13 cellular contexts compared by ENCODE assay signal in the genomic region with DNA sequence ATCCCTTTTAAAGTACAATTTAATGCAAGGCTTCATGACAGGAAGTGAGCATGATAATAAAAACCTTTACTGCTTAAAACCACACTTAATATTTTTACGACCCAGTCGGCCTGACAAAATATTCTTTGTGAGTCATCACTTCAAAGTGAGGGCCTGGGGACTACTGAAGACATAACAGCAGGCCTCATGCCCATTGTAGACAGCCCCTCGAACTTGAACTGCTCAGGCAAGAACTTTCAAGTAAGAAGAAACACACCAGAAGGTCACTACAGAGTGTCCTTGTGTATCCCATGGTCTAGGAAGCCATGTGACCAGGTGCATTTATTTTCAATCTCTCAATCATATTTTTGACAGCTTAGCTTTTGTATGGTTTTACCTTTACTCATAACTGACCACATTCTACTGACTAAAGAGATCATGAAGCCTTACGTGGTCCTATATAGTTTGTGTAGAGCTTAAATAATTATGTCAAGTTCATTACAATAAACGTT.
A peak's percentile ranks its signal among the peaks of the same experiment; 100 is the strongest.
DNase-seq lines count a peak whose midpoint lies in the region; ATAC-seq, FAIRE-seq and TF ChIP-seq lines count a peak whose summit lies in the region.
"Had no signal": no experiment of that assay in that cellular context is flagged by ENCODE, and none has a peak within 500 bp of the region (broad histone marks: within the 10 kb centered on the region; RNA-seq: fewer than 3 reads in every experiment).

No MANE protein-coding gene starts in this region.

- ATAC-seq in right lobe of liver: no peak
- ATAC-seq: HepG2 had no signal

- peaks cover 2% of the 10 kb centered on the region for H3K9me3 Mint-ChIP-seq in astrocyte (ENCODE audit: unreplicated experiment)
- H3K9me3 Mint-ChIP-seq: CD8-positive, alpha-beta memory T cell; dendritic cell treated with granulocyte-macrophage colony-stimulating factor and Interleukin-4, amounts not matched to agents 40 ng/mL and 50 ng/mL, for 4 days had no signal

- H3K4me3 Mint-ChIP-seq in astrocyte (ENCODE audit: unreplicated experiment): no peak overlapping the region
- H3K4me3 Mint-ChIP-seq: CD8-positive, alpha-beta memory T cell; dendritic cell treated with granulocyte-macrophage colony-stimulating factor and Interleukin-4, amounts not matched to agents 40 ng/mL and 50 ng/mL, for 4 days had no signal

- H3K4me2 ChIP-seq in astrocyte (ENCODE audit: low read length): peak overlapping the region; percentile 0

- H4K20me1 ChIP-seq in astrocyte (ENCODE audit: insufficient read depth, low read length): no peaks in the 10 kb centered on the region

- H3K4me1 ChIP-seq in astrocyte (ENCODE audit: insufficient read depth, low read length): no peaks in the 10 kb centered on the region
- H3K4me1 ChIP-seq in right lobe of liver: no peaks in the 10 kb centered on the region

- H3K27me3 Mint-ChIP-seq in astrocyte (ENCODE audit: low read depth, unreplicated experiment): no peaks in the 10 kb centered on the region
- H3K27me3 Mint-ChIP-seq: dendritic cell treated with granulocyte-macrophage colony-stimulating factor and Interleukin-4, amounts not matched to agents 40 ng/mL and 50 ng/mL, for 4 days had no signal

- no peaks in the 10 kb centered on the region for H3K27me3 ChIP-seq in astrocyte (ENCODE audit: insufficient read depth, low read length)
- no peaks in the 10 kb centered on the region for H3K27me3 ChIP-seq in right lobe of liver

- no peak overlapping the region for H3K27ac ChIP-seq in astrocyte (ENCODE audit: low read depth, low read length)
- H3K27ac ChIP-seq in right lobe of liver: no peak overlapping the region

- intact Hi-C loops in right lobe of liver (cut with DNase I): no loop called here

- H3K9me3 ChIP-seq in astrocyte (ENCODE audit: insufficient read depth, low read depth, low read length) (no peaks in the 10 kb centered on the region), right lobe of liver (no peaks in the 10 kb centered on the region)

- TF ChIP-seq POLR2A in right lobe of liver (IDR thresholded peaks at IDR 0.05): no peak

- H3K36me3 ChIP-seq in astrocyte (ENCODE audit: insufficient read depth, low read length) (no peaks in the 10 kb centered on the region), right lobe of liver (no peaks in the 10 kb centered on the region)

- peaks cover 30% of the 10 kb centered on the region for H3K4me1 Mint-ChIP-seq in astrocyte (ENCODE audit: low read depth, unreplicated experiment)
- H3K4me1 Mint-ChIP-seq: CD8-positive, alpha-beta memory T cell had no signal

- in situ Hi-C loops in G401 (cut with HindIII; ENCODE audit: low sequenced_read_pairs): no loop called here

- no peaks in the 10 kb centered on the region for H3K36me3 Mint-ChIP-seq in astrocyte (ENCODE audit: low read depth, unreplicated experiment)
- H3K36me3 Mint-ChIP-seq: CD8-positive, alpha-beta memory T cell had no signal

- no peak overlapping the region for H3K4me3 ChIP-seq in astrocyte (ENCODE audit: insufficient read depth, low read depth, low read length)
- no peak overlapping the region for H3K4me3 ChIP-seq in right lobe of liver

- TF ChIP-seq CTCF in astrocyte (IDR thresholded peaks at IDR 0.05; ENCODE audit: insufficient read depth, low read depth, low read length) (no peak), right lobe of liver (IDR thresholded peaks at IDR 0.05) (no peak)

- WGBS in right lobe of liver (ENCODE audit: insufficient coverage, low coverage, low lambda C conversion rate, missing lambda C conversion rate): 37% methylated on average over 5 of the region's 5 CpGs

- no peaks in the 10 kb centered on the region for H3K79me2 ChIP-seq in astrocyte (ENCODE audit: insufficient read depth, low read length)

- H3K9ac ChIP-seq in astrocyte (ENCODE audit: low read length): no peak overlapping the region

- DNase-seq in EL (peak; percentile 56), LHCN-M2 (ENCODE audit: low read depth) (peak; percentile 24), astrocyte (ENCODE audit: low read depth) (peak; percentile 55), renal cortical epithelial cell (ENCODE audit: low read depth) (peak; percentile 18), right lobe of liver (no peak), G401 (ENCODE audit: low spot score) (no peak), SKM-1 treated with dmso at 0.1 percent for 144 hours (lab: John Stamatoyannopoulos, UW; ENCODE audit: unreplicated experiment) (no peak)
- DNase-seq: activated CD4-positive, alpha-beta T cell treated with anti-CD3 and anti-CD28 coated beads for 1 hour; CD8-positive, alpha-beta memory T cell; mesendoderm; NCI-H1930 had no signal

- peak overlapping the region; percentile 21 for H3K27ac Mint-ChIP-seq in astrocyte (ENCODE audit: unreplicated experiment)
- H3K27ac Mint-ChIP-seq: dendritic cell treated with granulocyte-macrophage colony-stimulating factor and Interleukin-4, amounts not matched to agents 40 ng/mL and 50 ng/mL, for 4 days had no signal

- no peak overlapping the region for H2AFZ ChIP-seq in astrocyte (ENCODE audit: low read depth, low read length)

- no peak for FAIRE-seq in astrocyte (lab: Jason Lieb, UNC)
- FAIRE-seq: HepG2 had no signal

Comparison
In these comparisons a context has a peak if more than half of its experiments do, and no peak if none do; other contexts are left out.
1. DNase-seq: peak in EL (single experiment), LHCN-M2 (single experiment), astrocyte (single experiment) and renal cortical epithelial cell (single experiment); none in right lobe of liver (0 of 3), G401 (single experiment) and SKM-1 treated with dmso at 0.1 percent for 144 hours (single experiment).